In the genomic region with DNA sequence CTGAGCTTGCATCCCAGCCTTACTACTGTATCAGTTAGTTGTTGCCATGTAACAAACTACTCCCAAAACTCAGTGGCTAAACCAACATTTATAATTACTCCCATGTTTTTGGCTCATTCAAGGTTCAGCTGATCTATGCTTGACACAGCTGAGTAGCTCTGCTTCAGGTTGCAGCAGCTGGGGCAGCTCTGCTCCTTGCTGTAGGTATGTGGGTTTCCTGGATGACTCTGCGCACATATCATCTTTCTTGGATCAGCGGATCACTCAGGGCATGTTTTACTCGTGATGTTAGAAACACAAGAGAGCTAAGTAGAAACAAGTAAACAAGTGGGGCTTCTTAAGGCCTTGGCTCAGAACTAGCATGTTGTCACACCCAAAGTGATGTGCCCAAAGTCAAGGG, we compare ENCODE assay signal across 29 cellular contexts. TPM values are rescaled to one million over a fixed set of nuclear protein-coding genes. Genes with fewer than 3 reads are reported as not detected.
DNase-seq lines count a peak whose midpoint lies in the region; ATAC-seq, FAIRE-seq and TF ChIP-seq lines count a peak whose summit lies in the region.
"Had no signal": no experiment of that assay in that cellular context is flagged by ENCODE, and none has a peak within 500 bp of the region (broad histone marks: within the 10 kb centered on the region; RNA-seq: fewer than 3 reads in every experiment).

No MANE protein-coding gene starts in this region.

- dilution Hi-C loops in endothelial cell of umbilical vein (cut with MboI; ENCODE audit: extremely low pct_ligation_motif_present, low sequenced_read_pairs): no loop called here

- no peak for ATAC-seq in Right ventricle myocardium superior (ENCODE audit: poor library complexity)
- ATAC-seq: HepG2; stimulated activated naive CD8-positive, alpha-beta T cell treated with anti-CD3 and anti-CD28 coated beads, Interleukin-15, amount 100 ng/mL, for 72 hours had no signal

- no peaks in the 10 kb centered on the region for H3K36me3 ChIP-seq in left ventricle myocardium inferior
- no peaks in the 10 kb centered on the region for H3K36me3 ChIP-seq in endothelial cell of umbilical vein (ENCODE audit: control insufficient read depth in 2 of 2, extremely low read depth in 1 of 2, insufficient read depth in 2 of 2, low read length in 2 of 2)
- H3K36me3 ChIP-seq in mesenchymal stem cell (ENCODE audit: control insufficient read depth in 1 of 2, insufficient read depth in 2 of 2, low read depth in 1 of 2, low read length in 2 of 2): no peaks in the 10 kb centered on the region
- no peaks in the 10 kb centered on the region for H3K36me3 ChIP-seq in thyroid gland
- H3K36me3 ChIP-seq: heart left ventricle, ovary had no signal

- H3K27ac ChIP-seq in left ventricle myocardium inferior (replicated peaks) (peak overlapping the region; percentile 49), endothelial cell of umbilical vein (ENCODE audit: insufficient read depth, low read depth, low read length) (peak overlapping the region; percentile 44), mesenchymal stem cell (ENCODE audit: low read length, poor library complexity, severe bottlenecking) (no peak overlapping the region), thyroid gland (no peak overlapping the region)
- H3K27ac ChIP-seq: ovary, PC-9, SK-N-MC had no signal

- H3K14ac ChIP-seq in mesenchymal stem cell (ENCODE audit: low read length in 2 of 2): peak overlapping the region in 1 of 2 experiments; percentile 62

- peak overlapping the region; percentile 34 to 69 for H3K18ac ChIP-seq in mesenchymal stem cell (ENCODE audit: low read depth in 1 of 2, low read length in 2 of 2)

- FAIRE-seq in endothelial cell of umbilical vein (lab: Jason Lieb, UNC): no peak
- FAIRE-seq: GM12891, HepG2 had no signal

- POLR2A ChIA-PET in endothelial cell of umbilical vein (lab: Charles Lee): interaction anchor here (1.5 kb wide), 1 partner anchor 31 kb away, joined by 5 read pairs; no protein-coding TSS in a partner anchor

- H3K4ac ChIP-seq in mesenchymal stem cell (ENCODE audit: low read depth in 1 of 2, low read length in 2 of 2): peak overlapping the region in 1 of 2 experiments; percentile 71

- H3K9ac ChIP-seq in endothelial cell of umbilical vein (replicated peaks; ENCODE audit: extremely low read depth, insufficient read depth, low read length) (no peak overlapping the region), mesenchymal stem cell (ENCODE audit: low read length) (no peak overlapping the region)

- BruUV-seq in endothelial cell of umbilical vein (replicated peaks; lab: Mats Ljungman, UMichigan): no TSS peak

- TF ChIP-seq CTCF in left ventricle myocardium inferior (IDR thresholded peaks at IDR 0.05; ENCODE audit: borderline replicate concordance): no peak
- no peak for TF ChIP-seq CTCF in endothelial cell of umbilical vein (IDR thresholded peaks at IDR 0.05; ENCODE audit: extremely low read depth in 1 of 2, insufficient read depth in 1 of 2, low read depth in 1 of 2, low read length in 2 of 2)
- TF ChIP-seq CTCF in thyroid gland (IDR thresholded peaks at IDR 0.05): no peak

- H2AK5ac ChIP-seq in mesenchymal stem cell (ENCODE audit: low read length, severe bottlenecking): no peak overlapping the region

- H3K9me1 ChIP-seq in endothelial cell of umbilical vein (replicated peaks; ENCODE audit: control insufficient read depth, extremely low read depth, insufficient read depth, low read length): no peaks in the 10 kb centered on the region

- peak overlapping the region; percentile 52 for H4K91ac ChIP-seq in mesenchymal stem cell (ENCODE audit: low read length)

- TF ChIP-seq POLR2A in endothelial cell of umbilical vein (IDR thresholded peaks at IDR 0.05; ENCODE audit: low read depth, low read length): no peak
- TF ChIP-seq POLR2A in thyroid gland (IDR thresholded peaks at IDR 0.05): no peak

- H3K79me1 ChIP-seq in mesenchymal stem cell (replicated peaks; ENCODE audit: low read length, poor library complexity, severe bottlenecking): no peaks in the 10 kb centered on the region

- H2BK120ac ChIP-seq in mesenchymal stem cell (ENCODE audit: low read depth, low read length): peak overlapping the region; percentile 51

- H2BK15ac ChIP-seq in mesenchymal stem cell (ENCODE audit: low read depth, poor library complexity, severe bottlenecking): no peak overlapping the region

- H3K9me3 ChIP-seq in left ventricle myocardium inferior (replicated peaks) (no peaks in the 10 kb centered on the region), endothelial cell of umbilical vein (replicated peaks; ENCODE audit: control insufficient read depth, insufficient read depth, low read length) (no peaks in the 10 kb centered on the region), mesenchymal stem cell (ENCODE audit: control insufficient read depth, low read length) (no peaks in the 10 kb centered on the region), thyroid gland (no peaks in the 10 kb centered on the region)
- H3K9me3 ChIP-seq: heart left ventricle, ovary had no signal

- peak overlapping the region; percentile 58 for H4K8ac ChIP-seq in mesenchymal stem cell (ENCODE audit: low read length)

- peaks cover 48% of the 10 kb centered on the region for H3K79me2 ChIP-seq in endothelial cell of umbilical vein (ENCODE audit: control insufficient read depth, insufficient read depth, low read length)

- WGBS in mesenchymal stem cell: 40% methylated on average over 3 of the region's 3 CpGs
- 89 to 94% methylated on average over 3 of the region's 3 CpGs for WGBS in thyroid gland, 2 donors

- intact Hi-C loops in left ventricle myocardium inferior (cut with micrococcal nuclease): no loop called here
- intact Hi-C loops in Right ventricle myocardium superior (cut with DNase I): loop anchor here (10.0 kb wide), 1 partner anchor 51 kb away; no protein-coding TSS in a partner anchor
- intact Hi-C loops in endothelial cell of umbilical vein (cut with micrococcal nuclease): no loop called here
- intact Hi-C loops in thyroid gland (cut with DNase I): no loop called here
- intact Hi-C loops in head of caudate nucleus (cut with DNase I): no loop called here

- no peak overlapping the region for H3K23ac ChIP-seq in mesenchymal stem cell (ENCODE audit: low read length in 2 of 2)

- no peak overlapping the region for H2BK5ac ChIP-seq in mesenchymal stem cell (ENCODE audit: low read depth, low read length, poor library complexity, severe bottlenecking)

- H3K4me1 ChIP-seq in left ventricle myocardium inferior: peaks cover 71% of the 10 kb centered on the region
- peaks cover 30% of the 10 kb centered on the region for H3K4me1 ChIP-seq in endothelial cell of umbilical vein (ENCODE audit: control insufficient read depth, extremely low read depth, insufficient read depth, low read length)
- H3K4me1 ChIP-seq in mesenchymal stem cell (ENCODE audit: control insufficient read depth, insufficient read depth, low read depth, low read length): peaks cover 3% of the 10 kb centered on the region
- H3K4me1 ChIP-seq in thyroid gland: no peaks in the 10 kb centered on the region

- H3K4me2 ChIP-seq in endothelial cell of umbilical vein (ENCODE audit: insufficient read depth, low read length) (no peak overlapping the region), mesenchymal stem cell (ENCODE audit: low read length, poor library complexity, severe bottlenecking) (no peak overlapping the region)
- H3K4me2 ChIP-seq: PC-9 had no signal

- H2AFZ ChIP-seq in endothelial cell of umbilical vein (ENCODE audit: low read depth, low read length) (no peak overlapping the region), mesenchymal stem cell (ENCODE audit: low read depth, low read length) (no peak overlapping the region)
- H2AFZ ChIP-seq: PC-9 had no signal

- H3K27me3 ChIP-seq in left ventricle myocardium inferior (ENCODE audit: low read depth) (no peaks in the 10 kb centered on the region), endothelial cell of umbilical vein (ENCODE audit: control insufficient read depth in 2 of 2, insufficient read depth in 2 of 2, low read length in 2 of 2) (no peaks in the 10 kb centered on the region), mesenchymal stem cell (ENCODE audit: control insufficient read depth in 1 of 2, insufficient read depth in 1 of 2, low read length in 2 of 2) (peaks cover 0 to 11% of the 10 kb centered on the region in 2 experiments), thyroid gland (no peaks in the 10 kb centered on the region)
- H3K27me3 ChIP-seq: heart left ventricle, ovary had no signal

- no peaks in the 10 kb centered on the region for H4K20me1 ChIP-seq in endothelial cell of umbilical vein (replicated peaks; ENCODE audit: control insufficient read depth, extremely low read depth, insufficient read depth, low read length)

- CTCF ChIA-PET in endothelial cell of umbilical vein (lab: Charles Lee): interaction anchor here (1.3 to 2.5 kb wide), 5 partner anchors 14 to 49 kb away, joined by 4 to 10 read pairs (median 6); partner anchors contain the start of gene TEK

- DNase-seq in left ventricle myocardium inferior (no peak), Right ventricle myocardium superior (no peak), endothelial cell of umbilical vein (ENCODE audit: low read depth, low spot score) (no peak), mesenchymal stem cell (peak; percentile 86), thyroid gland (no peak), head of caudate nucleus (no peak), SIG-M5 (lab: John Stamatoyannopoulos, UW) (no peak)
- no peak for DNase-seq in activated effector memory CD4-positive, alpha-beta T cell treated with anti-CD3 and anti-CD28 coated beads, Interleukin-2, amount 50 U/mL, for 16 hours
- DNase-seq: ACHN; activated CD4-positive, CD25-positive, alpha-beta regulatory T cell treated with anti-CD3 and anti-CD28 coated beads, Interleukin-2, amount 50 U/mL, for 72 hours; CD4-positive, CD25-positive, alpha-beta regulatory T cell; dermis blood vessel endothelial cell; DMS153; H9; NCI-H1417 treated with DMSO at 0.1 percent for 48 hours; NCI-H748 treated with DMSO at 0.1 percent for 48 hours; ovary; PC-9; stimulated activated CD4-positive, alpha-beta T cell treated with anti-CD3 and anti-CD28 coated beads, Interleukin-2, amount 100 ng/mL, for 48 hours; stimulated activated naive CD8-positive, alpha-beta T cell treated with anti-CD3 and anti-CD28 coated beads, Interleukin-15, amount 100 ng/mL, for 72 hours; T-helper 9 cell had no signal

- H3K4me3 ChIP-seq in left ventricle myocardium inferior (no peak overlapping the region), endothelial cell of umbilical vein (replicated peaks in 1 of 3; ENCODE audit: insufficient read depth in 1 of 3, low read depth in 1 of 3, low read length in 3 of 3) (no peak overlapping the region), mesenchymal stem cell (ENCODE audit: insufficient read depth in 1 of 2, low read depth in 1 of 2, low read length in 2 of 2) (no peak overlapping the region), thyroid gland (replicated peaks in 1 of 3) (no peak overlapping the region)
- H3K4me3 ChIP-seq: heart left ventricle, lung, ovary, PC-9, SK-N-MC had no signal

- peak overlapping the region; percentile 29 to 37 for H2BK12ac ChIP-seq in mesenchymal stem cell (ENCODE audit: low read length in 2 of 2)

RNA-seq across cellular contexts. Expression of gene TEK, which starts 15.1 kb away (rescaled TPM):
- 21.7 TPM for total RNA-seq in left ventricle myocardium inferior
- total RNA-seq in Right ventricle myocardium superior: 19.1 TPM
- 38.9 and 44.1 TPM in 2 replicates for total RNA-seq in endothelial cell of umbilical vein
- 20.4 and 26.9 TPM in 2 replicates for polyA plus RNA-seq in endothelial cell of umbilical vein
- polyA plus RNA-seq in endothelial cell of umbilical vein (2011; cell fraction: cytosol; rRNA removed): 28.3 and 28.8 TPM in 2 replicates
- polyA plus RNA-seq in endothelial cell of umbilical vein (2011; cell fraction: nucleus; rRNA removed): 32.0 and 39.6 TPM in 2 replicates
- 52.5 and 53.2 TPM in 2 replicates for polyA plus RNA-seq in endothelial cell of umbilical vein (2012)
- polyA minus RNA-seq in endothelial cell of umbilical vein: 74.8 and 80.9 TPM in 2 replicates
- not detected for polyA minus RNA-seq in endothelial cell of umbilical vein (2011; cell fraction: cytosol; rRNA and poly(A)+ RNA removed)
- 37.5 and 52.6 TPM in 2 replicates for polyA minus RNA-seq in endothelial cell of umbilical vein (2011; cell fraction: nucleus; rRNA and poly(A)+ RNA removed)
- 84.1 TPM for polyA plus RNA-seq in mesenchymal stem cell (2013, experiment 1 of 2)
- polyA plus RNA-seq in mesenchymal stem cell (2013, experiment 2 of 2): 84.1 TPM
- 10 to 100 TPM; 11.9 to 32.6 (median 15.9) TPM for total RNA-seq in thyroid gland
- total RNA-seq: activated CD8-positive, alpha-beta memory T cell treated with anti-CD3 and anti-CD28 coated beads for 36 hours; activated T-helper 1 cell treated with anti-CD3 and anti-CD28 coated beads, Interleukin-12 subunit alpha, Interleukin-12 subunit beta, Interleukin-2, Interleukin-4 antibody, amounts not matched to agents 30 ng/mL and 10 ng/mL and 1 ng/mL, durations not matched to agents 14 hours and 24 hours and 36 hours; CD4-positive, CD25-positive, alpha-beta regulatory T cell; epithelial cell of proximal tubule; HepG2; PC-9 had no signal
- polyA plus RNA-seq: CD4-positive, CD25-positive, alpha-beta regulatory T cell; HepG2 had no signal

Comparison
In these comparisons a context has a peak if more than half of its experiments do, and no peak if none do; other contexts are left out.
1. H3K27ac ChIP-seq: peak in left ventricle myocardium inferior (single experiment) and endothelial cell of umbilical vein (single experiment); none in mesenchymal stem cell (single experiment) and thyroid gland (0 of 3).